ENCODE assay signal across 8 cellular contexts in genomic region chr13:36345438-36346221, GRCh38. TPM values are rescaled to one million over a fixed set of nuclear protein-coding genes. Genes with fewer than 3 reads are reported as not detected.
DNase-seq lines count a peak whose midpoint lies in the region; ATAC-seq, FAIRE-seq and TF ChIP-seq lines count a peak whose summit lies in the region.

No MANE protein-coding gene starts in this region.

- FAIRE-seq in GM12891 (lab: Jason Lieb, UNC): no peak

- H3K27ac ChIP-seq in coronary artery (peak overlapping the region; percentile 97 to 99), spleen (peak overlapping the region; percentile 95 to 99 (median 96))

- TF ChIP-seq POLR2A in GM12891 (IDR thresholded peaks at IDR 0.05; ENCODE audit: low read depth, low read length) (no peak), spleen (IDR thresholded peaks at IDR 0.05) (peak in 1 of 3 donors; percentile 48)

- 1 to 3% (median 1%) methylated on average over 39 to 50 of the region's 50 CpGs for WGBS in spleen, 5 donors

- H3K27me3 ChIP-seq in spleen (replicated peaks in 1 of 7): no peaks in the 10 kb centered on the region

- TF ChIP-seq CTCF in coronary artery (IDR thresholded peaks at IDR 0.05): no peak
- TF ChIP-seq CTCF in spleen (IDR thresholded peaks at IDR 0.05 in 8 of 11, conservative IDR thresholded peaks at IDR 0.05 in 3 of 11): no peak

- H3K36me3 ChIP-seq in spleen: no peaks in the 10 kb centered on the region

- no peak for ATAC-seq in GM19023 (IDR thresholded peaks at IDR 0.05; ENCODE audit: unreplicated experiment)

- peaks cover 24 to 61% (median 37%) of the 10 kb centered on the region in 6 donors for H3K4me1 ChIP-seq in spleen

- H3K9me3 ChIP-seq in spleen: no peaks in the 10 kb centered on the region

- DNase-seq in GM12891 (ENCODE audit: insufficient read length, low spot score) (peak; percentile 10), Kasumi-1 (lab: John Stamatoyannopoulos, UW) (peak; percentile 50), coronary artery (ENCODE audit: low spot score) (peak; percentile 85), kidney tubule cell (ENCODE audit: low spot score) (peak; percentile 78), spleen (peak; percentile 85), DMS153 treated with DMSO at 0.1 percent for 48 hours (lab: John Stamatoyannopoulos, UW; ENCODE audit: unreplicated experiment) (no peak)
- DNase-seq in activated CD4-positive, alpha-beta T cell treated with anti-CD3 and anti-CD28 coated beads for 1 hour: peak; percentile 25

- H3K4me3 ChIP-seq in coronary artery (peak overlapping the region; percentile 91), spleen (peak overlapping the region; percentile 59 to 89 (median 71))

- intact Hi-C loops in spleen (cut with DNase I; ENCODE audit: low total_unique reads): no loop called here

TF ChIP-seq in GM12891, 5 proteins besides CTCF, POLR2A, EP300 and RAD21:
- TF ChIP-seq SPI1 (IDR thresholded peaks at IDR 0.05; ENCODE audit: low read depth, low read length): peak; percentile 11; the same call in 1 of the 2 replicates
- TF ChIP-seq POLR2AphosphoS5 (IDR thresholded peaks at IDR 0.05; ENCODE audit: low read depth, low read length): no peak

RNA-seq across cellular contexts. Expression of gene SPART, which starts 0.6 kb away (rescaled TPM):
- 0.17 TPM for polyA plus RNA-seq in GM12891 (2012; ENCODE audit: low read depth, missing spikeins)
- 10 to 100 TPM; 52.6 to 68.5 (median 57.5) TPM for total RNA-seq in spleen
- 10 to 100 TPM; 15.9 to 31.2 (median 22.0) TPM for polyA plus RNA-seq in spleen

RNA-seq across cellular contexts. Expression of gene CCDC169, which starts 48.0 kb away (rescaled TPM):
- polyA plus RNA-seq in GM12891 (2012; ENCODE audit: low read depth, missing spikeins): not detected
- under 1 TPM in 3 of 7 donors, not detected in 4; 0.17 to 0.44 (median 0.43) TPM for total RNA-seq in spleen
- polyA plus RNA-seq in spleen: under 1 TPM; 0.06 to 0.10 (median 0.09) TPM
